ENCODE assay signal across 14 cellular contexts in genomic region chr2:234474654-234475053, GRCh38. TPM values are rescaled to one million over a fixed set of nuclear protein-coding genes. Genes with fewer than 3 reads are reported as not detected.
DNase-seq lines count a peak whose midpoint lies in the region; ATAC-seq, FAIRE-seq and TF ChIP-seq lines count a peak whose summit lies in the region.
"Had no signal": no experiment of that assay in that cellular context is flagged by ENCODE, and none has a peak within 500 bp of the region (broad histone marks: within the 10 kb centered on the region; RNA-seq: fewer than 3 reads in every experiment).

No MANE protein-coding gene starts in this region.

- no peak for DNase-seq in activated CD8-positive, alpha-beta T cell treated with anti-CD3 and anti-CD28 coated beads for 36 hours
- no peak for DNase-seq in activated CD8-positive, alpha-beta T cell treated with anti-CD3 and anti-CD28 coated beads, Interleukin-2, amount 10 ng/mL, durations not matched to agents 7 days and 5 days
- no peak for DNase-seq in immature natural killer cell
- no peak for DNase-seq in small intestine
- DNase-seq in NK-92 (lab: John Stamatoyannopoulos, UW; ENCODE audit: unreplicated experiment): no peak
- DNase-seq: GOT3, NCI-H187, NCI-H69 had no signal

- no peak overlapping the region for H3K27ac ChIP-seq in BLaER1 treated with 17β-estradiol and CSF1 and Interleukin-3, amounts not matched to agents 10 nM and 100 nM
- no peak overlapping the region for H3K27ac ChIP-seq in OCI-LY3 (ENCODE audit: low read length)
- no peak overlapping the region for H3K27ac ChIP-seq in small intestine (ENCODE audit: low read depth in 1 of 2, low read length in 1 of 2)
- H3K27ac ChIP-seq: A549, RWPE1 had no signal

- peaks cover 34% of the 10 kb centered on the region for H3K4me1 Mint-ChIP-seq in activated CD8-positive, alpha-beta T cell treated with anti-CD3 and anti-CD28 coated beads for 36 hours (ENCODE audit: low read depth)
- H3K4me1 Mint-ChIP-seq in activated CD8-positive, alpha-beta T cell treated with anti-CD3 and anti-CD28 coated beads, Interleukin-2, amount 10 ng/mL, durations not matched to agents 7 days and 5 days (ENCODE audit: low read depth): peaks cover 22% of the 10 kb centered on the region
- H3K4me1 Mint-ChIP-seq in immature natural killer cell: peaks cover 30 to 37% of the 10 kb centered on the region in 2 donors
- H3K4me1 Mint-ChIP-seq: CD14-positive monocyte had no signal

- no peaks in the 10 kb centered on the region for H3K27me3 ChIP-seq in BLaER1 treated with 17β-estradiol and CSF1 and Interleukin-3, amounts not matched to agents 10 nM and 100 nM
- H3K27me3 ChIP-seq in OCI-LY3 (ENCODE audit: low read depth, low read length): peaks cover 4% of the 10 kb centered on the region; the same call in 1 of the 2 replicates
- H3K27me3 ChIP-seq in small intestine (ENCODE audit: control insufficient read depth in 2 of 2, insufficient read depth in 2 of 2, low read length in 2 of 2): no peaks in the 10 kb centered on the region

- intact Hi-C loops in activated CD8-positive, alpha-beta T cell treated with anti-CD3 and anti-CD28 coated beads for 36 hours (cut with micrococcal nuclease): no loop called here

- no peaks in the 10 kb centered on the region for H3K36me3 ChIP-seq in BLaER1 treated with 17β-estradiol and CSF1 and Interleukin-3, amounts not matched to agents 10 nM and 100 nM
- no peaks in the 10 kb centered on the region for H3K36me3 ChIP-seq in OCI-LY3 (replicated peaks; ENCODE audit: low read depth, low read length)
- no peaks in the 10 kb centered on the region for H3K36me3 ChIP-seq in small intestine (ENCODE audit: control insufficient read depth in 2 of 2, insufficient read depth in 2 of 2, low read length in 2 of 2)

- 89 to 96% (median 95%) methylated on average over 3 of the region's 3 CpGs for WGBS in small intestine, 3 donors

- H3K4me1 ChIP-seq in BLaER1 treated with 17β-estradiol and CSF1 and Interleukin-3, amounts not matched to agents 10 nM and 100 nM: peaks cover 13 to 23% (median 18%) of the 10 kb centered on the region in 10 experiments; a peak in 19 of 20 replicates
- H3K4me1 ChIP-seq in OCI-LY3 (ENCODE audit: low read length) (peaks cover 12% of the 10 kb centered on the region), small intestine (ENCODE audit: control insufficient read depth in 2 of 2, insufficient read depth in 1 of 2, low read depth in 1 of 2, low read length in 1 of 2) (no peaks in the 10 kb centered on the region)
- H3K4me1 ChIP-seq: A549 had no signal

- H3K9me3 ChIP-seq in BLaER1 treated with 17β-estradiol and CSF1 and Interleukin-3, amounts not matched to agents 10 nM and 100 nM (replicated peaks in 1 of 11): peaks cover 0 to 34% (median 21%) of the 10 kb centered on the region in 11 experiments; a peak in 19 of 22 replicates
- H3K9me3 ChIP-seq in OCI-LY3 (ENCODE audit: insufficient read depth, low read length) (no peaks in the 10 kb centered on the region), small intestine (ENCODE audit: control insufficient read depth, low read depth) (no peaks in the 10 kb centered on the region)
- H3K9me3 ChIP-seq: A549 had no signal

- no peak overlapping the region for H3K4me3 ChIP-seq in BLaER1 treated with 17β-estradiol and CSF1 and Interleukin-3, amounts not matched to agents 10 nM and 100 nM
- H3K4me3 ChIP-seq in OCI-LY3 (ENCODE audit: low read length) (no peak overlapping the region), small intestine (ENCODE audit: low read depth in 1 of 2, low read length in 2 of 2) (no peak overlapping the region)
- H3K4me3 ChIP-seq: A549 had no signal

- POLR2A ChIA-PET in activated CD8-positive, alpha-beta T cell treated with anti-CD3 and anti-CD28 coated beads for 36 hours (lab: Charles Lee): interaction anchor here (0.6 to 1.8 kb wide), 4 partner anchors 9 to 192 kb away, joined by 3 to 7 read pairs (median 3); no protein-coding TSS in a partner anchor
- POLR2A ChIA-PET in activated CD8-positive, alpha-beta T cell treated with anti-CD3 and anti-CD28 coated beads, Interleukin-2, amount 10 ng/mL, durations not matched to agents 7 days and 5 days (lab: Charles Lee): interaction anchor here (0.6 to 2.0 kb wide), 2 partner anchors 10 to 20 kb away, joined by 3 to 8 read pairs; no protein-coding TSS in a partner anchor

- peak overlapping the region in 6 of 11 experiments; percentile 58 to 74 (median 64); a peak in 11 of 22 replicates for H3K4me2 ChIP-seq in BLaER1 treated with 17β-estradiol and CSF1 and Interleukin-3, amounts not matched to agents 10 nM and 100 nM
- 0 out of 2 replicates have a peak overlapping the region, but pooled peaks have one; percentile 41 for H3K4me2 ChIP-seq in OCI-LY3 (ENCODE audit: low read length)
- H3K4me2 ChIP-seq: A549 had no signal

- no peak overlapping the region for H3K4me3 Mint-ChIP-seq in activated CD8-positive, alpha-beta T cell treated with anti-CD3 and anti-CD28 coated beads for 36 hours
- no peak overlapping the region for H3K4me3 Mint-ChIP-seq in activated CD8-positive, alpha-beta T cell treated with anti-CD3 and anti-CD28 coated beads, Interleukin-2, amount 10 ng/mL, durations not matched to agents 7 days and 5 days
- H3K4me3 Mint-ChIP-seq in immature natural killer cell: no peak overlapping the region

- H3K27me3 Mint-ChIP-seq in activated CD8-positive, alpha-beta T cell treated with anti-CD3 and anti-CD28 coated beads for 36 hours: no peaks in the 10 kb centered on the region
- no peaks in the 10 kb centered on the region for H3K27me3 Mint-ChIP-seq in activated CD8-positive, alpha-beta T cell treated with anti-CD3 and anti-CD28 coated beads, Interleukin-2, amount 10 ng/mL, durations not matched to agents 7 days and 5 days (ENCODE audit: low read depth)
- H3K27me3 Mint-ChIP-seq in immature natural killer cell (ENCODE audit: low read depth in 3 of 3): peaks cover 0 to 2% (median 1%) of the 10 kb centered on the region in 3 donors

- no peak for TF ChIP-seq CTCF in activated CD8-positive, alpha-beta T cell treated with anti-CD3 and anti-CD28 coated beads for 36 hours (IDR thresholded peaks at IDR 0.05)
- no peak for TF ChIP-seq CTCF in OCI-LY3 (IDR thresholded peaks at IDR 0.05; ENCODE audit: low read depth, low read length)

- no peak overlapping the region for H3K9ac ChIP-seq in BLaER1 treated with 17β-estradiol and CSF1 and Interleukin-3, amounts not matched to agents 10 nM and 100 nM
- H3K9ac ChIP-seq in OCI-LY3 (ENCODE audit: low read length): no peak overlapping the region

- CTCF ChIA-PET in activated CD8-positive, alpha-beta T cell treated with anti-CD3 and anti-CD28 coated beads for 36 hours (lab: Charles Lee): interaction anchor here (1.0 to 1.3 kb wide), 2 partner anchors 8 to 9 kb away, joined by 3 to 5 read pairs; no protein-coding TSS in a partner anchor
- CTCF ChIA-PET in activated CD8-positive, alpha-beta T cell treated with anti-CD3 and anti-CD28 coated beads, Interleukin-2, amount 10 ng/mL, durations not matched to agents 7 days and 5 days (lab: Charles Lee): interaction anchor here (0.6 kb wide), 1 partner anchor 49 kb away, joined by 3 read pairs; no protein-coding TSS in a partner anchor

- ATAC-seq in activated CD8-positive, alpha-beta T cell treated with anti-CD3 and anti-CD28 coated beads for 36 hours: peak; percentile 4
- ATAC-seq in activated CD8-positive, alpha-beta T cell treated with anti-CD3 and anti-CD28 coated beads, Interleukin-2, amount 10 ng/mL, durations not matched to agents 7 days and 5 days: no peak
- ATAC-seq in HG03025 (IDR thresholded peaks at IDR 0.05; ENCODE audit: low FRiP score, unreplicated experiment): no peak
- ATAC-seq: A549 had no signal

- H2AFZ ChIP-seq in OCI-LY3 (ENCODE audit: low read depth, low read length): no peak overlapping the region

- peaks cover 2% of the 10 kb centered on the region for H3K9me3 Mint-ChIP-seq in activated CD8-positive, alpha-beta T cell treated with anti-CD3 and anti-CD28 coated beads for 36 hours
- H3K9me3 Mint-ChIP-seq in activated CD8-positive, alpha-beta T cell treated with anti-CD3 and anti-CD28 coated beads, Interleukin-2, amount 10 ng/mL, durations not matched to agents 7 days and 5 days (ENCODE audit: insufficient read depth): peaks cover 6% of the 10 kb centered on the region
- H3K9me3 Mint-ChIP-seq in immature natural killer cell: peaks cover 0 to 3% (median 0%) of the 10 kb centered on the region in 6 donors

- no peaks in the 10 kb centered on the region for H3K79me2 ChIP-seq in OCI-LY3 (ENCODE audit: low read length)

- H3K27ac Mint-ChIP-seq in activated CD8-positive, alpha-beta T cell treated with anti-CD3 and anti-CD28 coated beads for 36 hours: peak overlapping the region; percentile 85
- no peak overlapping the region for H3K27ac Mint-ChIP-seq in activated CD8-positive, alpha-beta T cell treated with anti-CD3 and anti-CD28 coated beads, Interleukin-2, amount 10 ng/mL, durations not matched to agents 7 days and 5 days
- peak overlapping the region in 4 of 6 donors; percentile 4 to 85 (median 80) for H3K27ac Mint-ChIP-seq in immature natural killer cell

- no peaks in the 10 kb centered on the region for H3K36me3 Mint-ChIP-seq in activated CD8-positive, alpha-beta T cell treated with anti-CD3 and anti-CD28 coated beads for 36 hours (ENCODE audit: low read depth)
- peaks cover 15% of the 10 kb centered on the region for H3K36me3 Mint-ChIP-seq in activated CD8-positive, alpha-beta T cell treated with anti-CD3 and anti-CD28 coated beads, Interleukin-2, amount 10 ng/mL, durations not matched to agents 7 days and 5 days (ENCODE audit: low read depth)
- H3K36me3 Mint-ChIP-seq in immature natural killer cell: peaks cover 0 to 6% (median 0%) of the 10 kb centered on the region in 3 donors
- H3K36me3 Mint-ChIP-seq: CD14-positive monocyte had no signal

- no peak for FAIRE-seq in small intestine (lab: Jason Lieb, UNC)
- FAIRE-seq: A549 had no signal

- no peaks in the 10 kb centered on the region for H4K20me1 ChIP-seq in BLaER1 treated with 17β-estradiol and CSF1 and Interleukin-3, amounts not matched to agents 10 nM and 100 nM
- H4K20me1 ChIP-seq in OCI-LY3 (ENCODE audit: insufficient read depth, low read length): no peaks in the 10 kb centered on the region

RNA-seq across cellular contexts. Expression of gene ARL4C, which starts 22.2 kb away (rescaled TPM):
- total RNA-seq in activated CD8-positive, alpha-beta T cell treated with anti-CD3 and anti-CD28 coated beads for 36 hours: 10 to 100 TPM; 44.8 to 45.1 TPM
- total RNA-seq in activated CD8-positive, alpha-beta T cell treated with anti-CD3 and anti-CD28 coated beads, Interleukin-2, amount 10 ng/mL, durations not matched to agents 7 days and 5 days: 100 to 1,000 TPM; 123 to 126 TPM
- polyA plus RNA-seq in immature natural killer cell: 100 to 1,000 TPM; 196 to 245 (median 243) TPM
- 1 to 10 TPM; 1.3 to 6.3 (median 4.3) TPM for polyA plus RNA-seq in small intestine
